11 cellular contexts compared by ENCODE assay signal in the genomic region with DNA sequence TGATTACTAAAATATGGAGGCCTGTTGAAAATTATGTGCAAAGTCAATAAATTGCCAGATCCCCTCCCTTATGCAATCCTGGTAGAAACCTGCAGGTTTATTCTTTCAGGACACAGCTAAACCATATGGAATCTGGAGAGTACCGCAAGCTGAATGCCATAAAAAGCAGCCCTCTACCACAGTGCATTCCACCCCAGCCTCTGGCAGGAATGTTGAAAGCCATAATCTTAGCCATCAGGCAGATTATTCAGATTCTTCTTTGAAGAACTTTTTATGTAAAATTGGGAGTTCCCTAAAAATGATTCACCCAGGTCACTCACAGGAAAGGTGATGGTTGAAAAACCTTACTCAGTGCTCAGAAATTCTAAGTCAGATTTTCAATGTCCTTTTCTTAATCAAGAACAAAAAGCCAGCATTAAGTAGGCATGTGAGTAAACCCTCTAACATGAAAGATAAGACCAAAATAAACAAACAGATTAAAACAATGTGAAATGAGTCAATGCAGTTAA.
DNase-seq lines count a peak whose midpoint lies in the region; ATAC-seq, FAIRE-seq and TF ChIP-seq lines count a peak whose summit lies in the region.
"Had no signal": no experiment of that assay in that cellular context is flagged by ENCODE, and none has a peak within 500 bp of the region (broad histone marks: within the 10 kb centered on the region; RNA-seq: fewer than 3 reads in every experiment).

No MANE protein-coding gene starts in this region.

- in situ Hi-C loops in brain microvascular endothelial cell (cut with HindIII; ENCODE audit: low pct_ligation_motif_present, low sequenced_read_pairs) = no loop called here

- no peak overlapping the region for H3K27ac ChIP-seq in brain microvascular endothelial cell
- H3K27ac ChIP-seq: C4-2B had no signal

- no peaks in the 10 kb centered on the region for H3K36me3 ChIP-seq in brain microvascular endothelial cell (replicated peaks)

- TF ChIP-seq CTCF in D721Med (IDR thresholded peaks at IDR 0.05; ENCODE audit: insufficient read depth, missing control alignments) (no peak), brain microvascular endothelial cell (IDR thresholded peaks at IDR 0.05; ENCODE audit: low read depth, low read length, missing control alignments) (no peak)

- DNase-seq in D721Med (ENCODE audit: insufficient read length, low spot score) = no peak
- DNase-seq in M059J (ENCODE audit: low read depth) = peak; percentile 93
- peak; percentile 81 for DNase-seq in brain microvascular endothelial cell
- peak; percentile 90 for DNase-seq in islet precursor cell
- DNase-seq in HEK293T (ENCODE audit: extremely low spot score) = no peak
- no peak for DNase-seq in GF-D8 (lab: John Stamatoyannopoulos, UW)
- DNase-seq in NCI-H2196 treated with DMSO at 0.1 percent for 48 hours (lab: John Stamatoyannopoulos, UW; ENCODE audit: unreplicated experiment) = no peak
- DNase-seq: activated naive CD8-positive, alpha-beta T cell treated with anti-CD3 and anti-CD28 coated beads, Interleukin-2, amount 50 U/mL, for 24 hours; NCI-H2029 treated with DMSO at 0.1 percent for 48 hours had no signal

- H3K4me3 ChIP-seq in brain microvascular endothelial cell (ENCODE audit: low read depth, low read length) = no peak overlapping the region

- CTCF ChIA-PET in HEK293T (lab: Yijun Ruan, JAX) = no interaction called here

- ATAC-seq in GM21723 (IDR thresholded peaks at IDR 0.05; ENCODE audit: unreplicated experiment) = no peak
- ATAC-seq: activated naive CD8-positive, alpha-beta T cell treated with anti-CD3 and anti-CD28 coated beads, Interleukin-2, amount 50 U/mL, for 24 hours had no signal

- H3K27me3 ChIP-seq in brain microvascular endothelial cell (replicated peaks) = no peaks in the 10 kb centered on the region

- FAIRE-seq in D721Med (lab: Jason Lieb, UNC) = peak; percentile 84

- POLR2A ChIA-PET in HEK293T (lab: Yijun Ruan, JAX) = no interaction called here

TF ChIP-seq in HEK293T, 16 proteins besides CTCF, POLR2A, EP300 and RAD21:
- TF ChIP-seq, protein P1, sequence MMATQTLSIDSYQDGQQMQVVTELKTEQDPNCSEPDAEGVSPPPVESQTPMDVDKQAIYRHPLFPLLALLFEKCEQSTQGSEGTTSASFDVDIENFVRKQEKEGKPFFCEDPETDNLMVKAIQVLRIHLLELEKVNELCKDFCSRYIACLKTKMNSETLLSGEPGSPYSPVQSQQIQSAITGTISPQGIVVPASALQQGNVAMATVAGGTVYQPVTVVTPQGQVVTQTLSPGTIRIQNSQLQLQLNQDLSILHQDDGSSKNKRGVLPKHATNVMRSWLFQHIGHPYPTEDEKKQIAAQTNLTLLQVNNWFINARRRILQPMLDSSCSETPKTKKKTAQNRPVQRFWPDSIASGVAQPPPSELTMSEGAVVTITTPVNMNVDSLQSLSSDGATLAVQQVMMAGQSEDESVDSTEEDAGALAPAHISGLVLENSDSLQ (IDR thresholded peaks at IDR 0.05) = no peak

Comparison
In these comparisons a context has a peak if more than half of its experiments do, and no peak if none do; other contexts are left out.
1. DNase-seq: peak in M059J (single experiment), brain microvascular endothelial cell (single experiment) and islet precursor cell (single experiment); none in D721Med (single experiment), HEK293T (single experiment), GF-D8 (single experiment) and NCI-H2196 treated with DMSO at 0.1 percent for 48 hours (single experiment).